12 cellular contexts compared by ENCODE assay signal in the genomic region with DNA sequence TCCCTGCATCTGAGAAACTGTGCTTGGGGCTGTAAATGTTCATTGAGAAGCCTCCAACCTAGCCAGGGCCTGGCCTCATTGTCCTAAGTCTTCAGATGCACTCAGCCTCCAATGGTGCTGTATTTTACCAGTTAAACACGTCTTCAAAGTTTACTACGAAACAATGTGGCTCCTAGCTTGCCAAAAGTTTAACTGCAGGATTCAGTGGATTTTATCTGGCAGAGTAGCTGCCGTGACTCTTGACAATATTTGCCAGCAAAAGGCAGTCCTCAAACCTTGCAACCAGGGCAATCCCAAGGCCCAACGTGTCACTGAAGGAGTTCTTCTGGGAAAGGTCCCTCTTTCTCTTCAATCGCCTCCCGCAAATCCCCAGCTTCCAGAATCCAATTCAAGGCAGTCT. TPM values are rescaled to one million over a fixed set of nuclear protein-coding genes. Genes with fewer than 3 reads are reported as not detected.
DNase-seq lines count a peak whose midpoint lies in the region; ATAC-seq and TF ChIP-seq lines count a peak whose summit lies in the region.
"Had no signal": no experiment of that assay in that cellular context is flagged by ENCODE, and none has a peak within 500 bp of the region (broad histone marks: within the 10 kb centered on the region; RNA-seq: fewer than 3 reads in every experiment).

No MANE protein-coding gene starts in this region.

- peak overlapping the region; percentile 93 for H2AFZ ChIP-seq in GM23248

- H3K27me3 Mint-ChIP-seq in brain, result peaks cover 3% of the 10 kb centered on the region
- H3K27me3 Mint-ChIP-seq in effector memory CD8-positive, alpha-beta T cell, result peaks cover 0 to 15% of the 10 kb centered on the region in 2 donors

- H3K27me3 ChIP-seq in GM23248 (replicated peaks; ENCODE audit: insufficient read depth) (no peaks in the 10 kb centered on the region), lower lobe of right lung (ENCODE audit: low read depth) (no peaks in the 10 kb centered on the region), skeletal muscle tissue (ENCODE audit: control insufficient read depth in 3 of 3, insufficient read depth in 3 of 3, low read length in 3 of 3) (peaks cover 0 to 11% (median 9%) of the 10 kb centered on the region in 3 donors)

- TF ChIP-seq CTCF in brain (conservative IDR thresholded peaks at IDR 0.05) (no peak), lower lobe of right lung (IDR thresholded peaks at IDR 0.05) (no peak)

- no peaks in the 10 kb centered on the region for H3K9me3 ChIP-seq in GM23248 (ENCODE audit: low read depth)
- no peaks in the 10 kb centered on the region for H3K9me3 ChIP-seq in lower lobe of right lung
- H3K9me3 ChIP-seq in skeletal muscle tissue (ENCODE audit: control insufficient read depth in 3 of 3, low read length in 3 of 3), result no peaks in the 10 kb centered on the region

- H3K79me2 ChIP-seq in GM23248 (ENCODE audit: insufficient read depth), result no peaks in the 10 kb centered on the region

- no peaks in the 10 kb centered on the region for H3K36me3 Mint-ChIP-seq in brain
- H3K36me3 Mint-ChIP-seq in effector memory CD8-positive, alpha-beta T cell (ENCODE audit: insufficient read depth), result no peaks in the 10 kb centered on the region
- H3K36me3 Mint-ChIP-seq: activated naive CD4-positive, alpha-beta T cell treated with anti-CD3 and anti-CD28 coated beads, Interleukin-2, amount 10 ng/mL, durations not matched to agents 7 days and 5 days; CD4-positive, alpha-beta memory T cell had no signal

- peaks cover 18% of the 10 kb centered on the region for H3F3A ChIP-seq in GM23248 (ENCODE audit: insufficient read depth)

- H3K4me1 ChIP-seq in GM23248 (ENCODE audit: insufficient read depth), result peaks cover 40% of the 10 kb centered on the region
- peaks cover 45% of the 10 kb centered on the region for H3K4me1 ChIP-seq in lower lobe of right lung
- H3K4me1 ChIP-seq in skeletal muscle tissue (ENCODE audit: control insufficient read depth in 3 of 3, insufficient read depth in 3 of 3, low read length in 3 of 3), result peaks cover 0 to 2% (median 0%) of the 10 kb centered on the region in 3 donors

- intact Hi-C loops in lower lobe of right lung (cut with DNase I), result no loop called here

- in situ Hi-C loops in GM23248 (cut with MboI), result no loop called here

- H3K4me2 ChIP-seq in GM23248 (ENCODE audit: unreplicated experiment), result peak overlapping the region; percentile 95

- H3K27ac ChIP-seq in GM23248, result no peak overlapping the region
- H3K27ac ChIP-seq in lower lobe of right lung, result peak overlapping the region; percentile 77
- no peak overlapping the region for H3K27ac ChIP-seq in skeletal muscle tissue (ENCODE audit: low read depth, low read length)

- H3K36me3 ChIP-seq in GM23248 (ENCODE audit: low read depth) (no peaks in the 10 kb centered on the region), lower lobe of right lung (no peaks in the 10 kb centered on the region), skeletal muscle tissue (ENCODE audit: control insufficient read depth in 3 of 3, insufficient read depth in 3 of 3, low read length in 3 of 3) (no peaks in the 10 kb centered on the region)

- H3K27ac Mint-ChIP-seq in brain, result peak overlapping the region in 2 of 5 experiments; percentile 78 to 87
- no peak overlapping the region for H3K27ac Mint-ChIP-seq in effector memory CD8-positive, alpha-beta T cell
- H3K27ac Mint-ChIP-seq: activated naive CD4-positive, alpha-beta T cell treated with anti-CD3 and anti-CD28 coated beads, Interleukin-2, amount 10 ng/mL, durations not matched to agents 7 days and 5 days; CD4-positive, alpha-beta memory T cell had no signal

- 49 to 52% methylated on average over 6 of the region's 6 CpGs for WGBS in GM23248 (ENCODE audit: low coverage in 1 of 2, low lambda C conversion rate in 2 of 2, missing lambda C conversion rate in 2 of 2), 2 experiments

- peak overlapping the region; percentile 97 for H3K4me3 ChIP-seq in GM23248
- H3K4me3 ChIP-seq in lower lobe of right lung, result peak overlapping the region; percentile 81
- H3K4me3 ChIP-seq in skeletal muscle tissue (ENCODE audit: low read length in 3 of 3), result peak overlapping the region; percentile 6 to 69 (median 31)

- peaks cover 0 to 3% (median 0%) of the 10 kb centered on the region in 5 experiments for H3K9me3 Mint-ChIP-seq in brain
- H3K9me3 Mint-ChIP-seq in effector memory CD8-positive, alpha-beta T cell, result no peaks in the 10 kb centered on the region
- H3K9me3 Mint-ChIP-seq: activated naive CD4-positive, alpha-beta T cell treated with anti-CD3 and anti-CD28 coated beads, Interleukin-2, amount 10 ng/mL, durations not matched to agents 7 days and 5 days had no signal

- peak overlapping the region; percentile 78 to 90 (median 83) for H3K4me3 Mint-ChIP-seq in brain
- H3K4me3 Mint-ChIP-seq in effector memory CD8-positive, alpha-beta T cell, result no peak overlapping the region
- H3K4me3 Mint-ChIP-seq: activated naive CD4-positive, alpha-beta T cell treated with anti-CD3 and anti-CD28 coated beads, Interleukin-2, amount 10 ng/mL, durations not matched to agents 7 days and 5 days; CD4-positive, alpha-beta memory T cell had no signal

- H4K20me1 ChIP-seq in GM23248 (ENCODE audit: insufficient read depth), result no peaks in the 10 kb centered on the region

- no peak for ATAC-seq in lower lobe of right lung
- no peak for ATAC-seq in HG02885 (IDR thresholded peaks at IDR 0.05; ENCODE audit: poor library complexity, unreplicated experiment)
- ATAC-seq in effector memory CD8-positive, alpha-beta T cell (replicated peaks), result no peak
- ATAC-seq in GM21390 (IDR thresholded peaks at IDR 0.05; ENCODE audit: unreplicated experiment), result no peak

- no peaks in the 10 kb centered on the region for H3K9me2 ChIP-seq in GM23248 (ENCODE audit: insufficient read depth)

- peak overlapping the region; percentile 82; the same call in 1 of the 2 replicates for H3K9ac ChIP-seq in GM23248
- H3K9ac ChIP-seq in skeletal muscle tissue (ENCODE audit: low read depth in 1 of 3, low read length in 3 of 3), result peak overlapping the region in 1 of 3 donors; percentile 0

- peaks cover 78% of the 10 kb centered on the region for H3K4me1 Mint-ChIP-seq in brain
- H3K4me1 Mint-ChIP-seq in effector memory CD8-positive, alpha-beta T cell (ENCODE audit: low read depth in 2 of 2), result no peaks in the 10 kb centered on the region
- H3K4me1 Mint-ChIP-seq: activated naive CD4-positive, alpha-beta T cell treated with anti-CD3 and anti-CD28 coated beads, Interleukin-2, amount 10 ng/mL, durations not matched to agents 7 days and 5 days had no signal

- peak; percentile 36 for DNase-seq in GM23248
- no peak for DNase-seq in lower lobe of right lung
- DNase-seq in effector memory CD8-positive, alpha-beta T cell, result no peak
- no peak for DNase-seq in GF-D8 (lab: John Stamatoyannopoulos, UW)
- DNase-seq: activated CD4-positive, alpha-beta T cell treated with anti-CD3 and anti-CD28 coated beads, Interleukin-2, amount 50 U/mL, for 4 hours; activated naive CD4-positive, alpha-beta T cell treated with anti-CD3 and anti-CD28 coated beads, Interleukin-2, amount 10 ng/mL, durations not matched to agents 7 days and 5 days; CD4-positive, alpha-beta memory T cell; effector CD8-positive, alpha-beta T cell had no signal

RNA-seq across cellular contexts. Expression of a gene that starts 1.1 kb away (rescaled TPM):
- total RNA-seq in GM23248 (2014; rRNA removed; shearing (Covaris generic)), result 4.9 and 5.9 TPM in 2 replicates
- polyA plus RNA-seq in GM23248 (2016; fragmentation: Nextera tagmentation; extraction: Ambion mirVana) (8.6 and 9.6 TPM in 2 replicates), brain (ENCODE audit: insufficient read depth, low read depth, low replicate concordance) (57.0 TPM)
- total RNA-seq in lower lobe of right lung (48.0 TPM), skeletal muscle tissue (25.1 TPM)
- polyA plus RNA-seq: CD4-positive, alpha-beta memory T cell had no signal

Comparison
In these comparisons a context has a peak if more than half of its experiments do, and no peak if none do; other contexts are left out.
1. H3K4me3 ChIP-seq: peak in every context shown above with its lines; median percentile 97 in GM23248; 81 in lower lobe of right lung; 31 in skeletal muscle tissue.
2. H3K4me3 Mint-ChIP-seq: peak in brain (5 of 5); none in effector memory CD8-positive, alpha-beta T cell (0 of 2).